In genomic region chr5:84603557-84604185, GRCh38 we compare ENCODE assay signal across 12 cellular contexts.
DNase-seq lines count a peak whose midpoint lies in the region; ATAC-seq and TF ChIP-seq lines count a peak whose summit lies in the region.
"Had no signal": no experiment of that assay in that cellular context is flagged by ENCODE, and none has a peak within 500 bp of the region (broad histone marks: within the 10 kb centered on the region; RNA-seq: fewer than 3 reads in every experiment).

No MANE protein-coding gene starts in this region.

- H3K9me2 ChIP-seq in hepatocyte (replicated peaks; ENCODE audit: insufficient read depth) = no peaks in the 10 kb centered on the region

- ATAC-seq in GM18868 (IDR thresholded peaks at IDR 0.05; ENCODE audit: unreplicated experiment) = peak; percentile 32

- H3K27ac ChIP-seq in fibroblast of lung (ENCODE audit: insufficient read depth, low read length) (no peak overlapping the region), hepatocyte (no peak overlapping the region)
- H3K27ac ChIP-seq: adrenal gland, sigmoid colon had no signal

- no peaks in the 10 kb centered on the region for H3K27me3 ChIP-seq in fibroblast of lung (ENCODE audit: control insufficient read depth, insufficient read depth, low read length)
- H3K27me3 ChIP-seq in hepatocyte = no peaks in the 10 kb centered on the region
- H3K27me3 ChIP-seq: adrenal gland, sigmoid colon had no signal

- H3K4me3 ChIP-seq in fibroblast of lung (replicated peaks in 1 of 4; ENCODE audit: control extremely low read depth in 1 of 4, insufficient read depth in 1 of 4, low read depth in 3 of 4, low read length in 4 of 4) (no peak overlapping the region), retinal pigment epithelial cell (ENCODE audit: low read length) (no peak overlapping the region), hepatocyte (no peak overlapping the region)
- H3K4me3 ChIP-seq: adrenal gland, sigmoid colon had no signal

- no peaks in the 10 kb centered on the region for H3K79me2 ChIP-seq in fibroblast of lung (ENCODE audit: control insufficient read depth, insufficient read depth, low read length)
- no peaks in the 10 kb centered on the region for H3K79me2 ChIP-seq in hepatocyte

- DNase-seq in RPMI7951 (ENCODE audit: low read depth) (peak; percentile 78), fibroblast of lung (ENCODE audit: low read depth in 2 of 2) (peak; percentile 90 to 97), retinal pigment epithelial cell (ENCODE audit: low read depth) (peak; percentile 19), KG1 (lab: John Stamatoyannopoulos, UW) (no peak), HEK293T (ENCODE audit: extremely low spot score) (no peak), hepatocyte (ENCODE audit: low spot score) (no peak), NCI-H1105 (lab: John Stamatoyannopoulos, UW) (no peak)
- DNase-seq: endodermal cell, NCI-H446 treated with DMSO at 0.1 percent for 48 hours, sigmoid colon had no signal

- POLR2A ChIA-PET in HEK293T (lab: Yijun Ruan, JAX) = no interaction called here

- no peaks in the 10 kb centered on the region for H3K9me3 ChIP-seq in fibroblast of lung (ENCODE audit: control insufficient read depth, insufficient read depth, low read depth, low read length)
- no peaks in the 10 kb centered on the region for H3K9me3 ChIP-seq in hepatocyte (ENCODE audit: low read depth)
- H3K9me3 ChIP-seq: adrenal gland, sigmoid colon had no signal

- CTCF ChIA-PET in HEK293T (lab: Yijun Ruan, JAX) = no interaction called here

- 61% methylated on average over 3 of the region's 3 CpGs for WGBS in hepatocyte (ENCODE audit: low lambda C conversion rate, missing lambda C conversion rate)

- no peak overlapping the region for H3K4me2 ChIP-seq in fibroblast of lung (ENCODE audit: extremely low read depth, insufficient read depth, low read length)
- H3K4me2 ChIP-seq in hepatocyte = no peak overlapping the region

- H2AFZ ChIP-seq in fibroblast of lung (ENCODE audit: low read length) = no peak overlapping the region
- H2AFZ ChIP-seq in hepatocyte = no peak overlapping the region

- H4K20me1 ChIP-seq in fibroblast of lung (ENCODE audit: control insufficient read depth, extremely low read depth, insufficient read depth, low read length) (no peaks in the 10 kb centered on the region), hepatocyte (ENCODE audit: insufficient read depth, poor library complexity, severe bottlenecking) (no peaks in the 10 kb centered on the region)

- H3K4me1 ChIP-seq in fibroblast of lung (ENCODE audit: control insufficient read depth, extremely low read depth, insufficient read depth, low read length) (no peaks in the 10 kb centered on the region), hepatocyte (ENCODE audit: insufficient read depth) (no peaks in the 10 kb centered on the region)

- TF ChIP-seq CTCF in fibroblast of lung (conservative IDR thresholded peaks at IDR 0.05 in 1 of 2, IDR thresholded peaks at IDR 0.05 in 1 of 2; ENCODE audit: low read depth in 1 of 2, low read length in 2 of 2) (no peak), retinal pigment epithelial cell (conservative IDR thresholded peaks at IDR 0.05; ENCODE audit: low read depth, low read length) (no peak), hepatocyte (IDR thresholded peaks at IDR 0.05; ENCODE audit: poor library complexity) (no peak)

- H3K9ac ChIP-seq in fibroblast of lung (ENCODE audit: insufficient read depth, low read length) = no peak overlapping the region

- no peaks in the 10 kb centered on the region for H3K36me3 ChIP-seq in fibroblast of lung (ENCODE audit: control insufficient read depth, insufficient read depth, low read length)
- H3K36me3 ChIP-seq in hepatocyte (replicated peaks; ENCODE audit: insufficient read depth, low read depth) = no peaks in the 10 kb centered on the region
- H3K36me3 ChIP-seq: adrenal gland, sigmoid colon had no signal

TF ChIP-seq in HEK293T, 16 proteins besides CTCF, POLR2A, EP300 and RAD21:
- no peak for TF ChIP-seq BHLHE40 (IDR thresholded peaks at IDR 0.05; ENCODE audit: borderline replicate concordance)
- no peak for TF ChIP-seq FOXM1 (IDR thresholded peaks at IDR 0.05; ENCODE audit: borderline replicate concordance)
- no peak for TF ChIP-seq L3MBTL2 (conservative IDR thresholded peaks at IDR 0.05)
- no peak for TF ChIP-seq ARNT (IDR thresholded peaks at IDR 0.05)
- no peak for TF ChIP-seq LEF1 (IDR thresholded peaks at IDR 0.05; ENCODE audit: borderline replicate concordance)
- no peak for TF ChIP-seq FOXA1 (IDR thresholded peaks at IDR 0.05)
- no peak for TF ChIP-seq SUZ12 (IDR thresholded peaks at IDR 0.05)
- TF ChIP-seq HDGF (IDR thresholded peaks at IDR 0.05; ENCODE audit: borderline replicate concordance) = no peak
- TF ChIP-seq NFRKB (IDR thresholded peaks at IDR 0.05) = no peak
- no peak for TF ChIP-seq SP1 (IDR thresholded peaks at IDR 0.05)
- TF ChIP-seq TARDBP (IDR thresholded peaks at IDR 0.05) = no peak
- TF ChIP-seq FOXK2 (IDR thresholded peaks at IDR 0.05) = no peak
- no peak for TF ChIP-seq PKNOX1 (IDR thresholded peaks at IDR 0.05)

Comparison
In these comparisons a context has a peak if more than half of its experiments do, and no peak if none do; other contexts are left out.
1. DNase-seq: peak in RPMI7951 (single experiment), fibroblast of lung (2 of 2) and retinal pigment epithelial cell (single experiment); none in KG1 (single experiment), HEK293T (single experiment), hepatocyte (single experiment) and NCI-H1105 (single experiment).